ENCODE assay signal across 1 cellular context in the genomic region with DNA sequence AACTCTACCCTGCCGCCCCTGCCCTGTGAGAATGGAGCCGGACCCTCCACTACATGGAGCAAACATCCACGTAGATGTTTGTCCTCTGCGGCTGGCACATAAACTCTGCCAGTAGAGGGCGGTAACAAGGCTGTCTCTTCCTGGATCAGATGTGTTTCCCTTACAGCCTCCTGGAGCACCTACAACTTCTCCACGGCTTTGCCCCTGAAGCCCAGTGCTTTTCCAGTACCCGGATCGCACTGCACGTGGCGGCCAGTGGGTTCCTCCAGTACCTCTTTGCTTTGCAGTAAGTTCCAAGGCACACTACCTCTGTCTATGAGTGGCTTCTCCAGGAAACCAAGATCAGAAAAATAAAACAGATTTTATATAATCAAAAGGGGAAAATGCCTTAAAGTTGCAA.
TF ChIP-seq lines count a peak whose summit lies in the region.

No MANE protein-coding gene starts in this region.

TF ChIP-seq in WTC11, 78 proteins besides CTCF, POLR2A, EP300 and RAD21 (continued from another document):
- TF ChIP-seq, protein P1, sequence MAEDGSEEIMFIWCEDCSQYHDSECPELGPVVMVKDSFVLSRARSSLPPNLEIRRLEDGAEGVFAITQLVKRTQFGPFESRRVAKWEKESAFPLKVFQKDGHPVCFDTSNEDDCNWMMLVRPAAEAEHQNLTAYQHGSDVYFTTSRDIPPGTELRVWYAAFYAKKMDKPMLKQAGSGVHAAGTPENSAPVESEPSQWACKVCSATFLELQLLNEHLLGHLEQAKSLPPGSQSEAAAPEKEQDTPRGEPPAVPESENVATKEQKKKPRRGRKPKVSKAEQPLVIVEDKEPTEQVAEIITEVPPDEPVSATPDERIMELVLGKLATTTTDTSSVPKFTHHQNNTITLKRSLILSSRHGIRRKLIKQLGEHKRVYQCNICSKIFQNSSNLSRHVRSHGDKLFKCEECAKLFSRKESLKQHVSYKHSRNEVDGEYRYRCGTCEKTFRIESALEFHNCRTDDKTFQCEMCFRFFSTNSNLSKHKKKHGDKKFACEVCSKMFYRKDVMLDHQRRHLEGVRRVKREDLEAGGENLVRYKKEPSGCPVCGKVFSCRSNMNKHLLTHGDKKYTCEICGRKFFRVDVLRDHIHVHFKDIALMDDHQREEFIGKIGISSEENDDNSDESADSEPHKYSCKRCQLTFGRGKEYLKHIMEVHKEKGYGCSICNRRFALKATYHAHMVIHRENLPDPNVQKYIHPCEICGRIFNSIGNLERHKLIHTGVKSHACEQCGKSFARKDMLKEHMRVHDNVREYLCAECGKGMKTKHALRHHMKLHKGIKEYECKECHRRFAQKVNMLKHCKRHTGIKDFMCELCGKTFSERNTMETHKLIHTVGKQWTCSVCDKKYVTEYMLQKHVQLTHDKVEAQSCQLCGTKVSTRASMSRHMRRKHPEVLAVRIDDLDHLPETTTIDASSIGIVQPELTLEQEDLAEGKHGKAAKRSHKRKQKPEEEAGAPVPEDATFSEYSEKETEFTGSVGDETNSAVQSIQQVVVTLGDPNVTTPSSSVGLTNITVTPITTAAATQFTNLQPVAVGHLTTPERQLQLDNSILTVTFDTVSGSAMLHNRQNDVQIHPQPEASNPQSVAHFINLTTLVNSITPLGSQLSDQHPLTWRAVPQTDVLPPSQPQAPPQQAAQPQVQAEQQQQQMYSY (CRISPR knock-in tag; IDR thresholded peaks at IDR 0.05): no peak
- TF ChIP-seq SMAD3 (CRISPR knock-in tag; IDR thresholded peaks at IDR 0.05; ENCODE audit: borderline replicate concordance): no peak
- TF ChIP-seq, protein P2, sequence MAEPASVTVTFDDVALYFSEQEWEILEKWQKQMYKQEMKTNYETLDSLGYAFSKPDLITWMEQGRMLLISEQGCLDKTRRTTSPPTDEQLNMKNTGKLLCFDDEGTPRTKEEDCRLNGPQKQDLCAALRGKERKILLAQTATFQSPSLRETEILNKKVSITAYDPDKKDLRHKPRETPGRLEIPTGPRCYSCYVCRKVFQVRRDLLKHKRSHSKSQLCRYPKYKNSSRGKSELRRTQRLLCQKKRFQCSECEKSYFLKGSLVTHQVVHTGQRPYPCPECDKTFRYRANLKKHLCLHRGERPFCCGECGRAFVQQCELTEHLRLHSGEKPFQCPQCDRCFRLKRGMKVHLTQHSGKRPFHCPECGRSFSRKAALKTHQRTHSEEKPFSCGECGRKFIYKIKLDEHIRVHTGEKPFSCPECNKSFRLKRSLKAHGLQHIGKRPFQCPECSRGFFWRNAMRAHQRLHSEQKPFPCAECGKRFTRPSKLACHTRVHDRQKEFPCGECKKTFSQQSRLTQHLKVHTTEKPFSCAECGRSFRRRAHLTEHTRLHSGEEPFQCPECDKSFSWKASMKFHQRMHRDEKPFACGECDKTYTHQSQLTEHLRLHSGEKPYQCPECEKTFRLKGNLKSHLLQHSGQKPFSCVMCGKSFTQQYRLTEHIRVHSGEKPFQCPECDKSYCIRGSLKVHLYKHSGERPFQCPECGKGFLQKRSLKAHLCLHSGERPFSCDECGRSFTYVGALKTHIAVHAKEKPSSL (CRISPR knock-in tag; conservative IDR thresholded peaks at IDR 0.05): no peak
- TF ChIP-seq, protein P3, sequence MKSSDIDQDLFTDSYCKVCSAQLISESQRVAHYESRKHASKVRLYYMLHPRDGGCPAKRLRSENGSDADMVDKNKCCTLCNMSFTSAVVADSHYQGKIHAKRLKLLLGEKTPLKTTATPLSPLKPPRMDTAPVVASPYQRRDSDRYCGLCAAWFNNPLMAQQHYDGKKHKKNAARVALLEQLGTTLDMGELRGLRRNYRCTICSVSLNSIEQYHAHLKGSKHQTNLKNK (CRISPR knock-in tag; IDR thresholded peaks at IDR 0.05): no peak
- no peak for TF ChIP-seq ZNF138 (CRISPR knock-in tag; conservative IDR thresholded peaks at IDR 0.05)
- TF ChIP-seq SP1 (CRISPR knock-in tag; conservative IDR thresholded peaks at IDR 0.05): no peak
- TF ChIP-seq ZNF232 (CRISPR knock-in tag; IDR thresholded peaks at IDR 0.05): no peak
- TF ChIP-seq, protein P4, sequence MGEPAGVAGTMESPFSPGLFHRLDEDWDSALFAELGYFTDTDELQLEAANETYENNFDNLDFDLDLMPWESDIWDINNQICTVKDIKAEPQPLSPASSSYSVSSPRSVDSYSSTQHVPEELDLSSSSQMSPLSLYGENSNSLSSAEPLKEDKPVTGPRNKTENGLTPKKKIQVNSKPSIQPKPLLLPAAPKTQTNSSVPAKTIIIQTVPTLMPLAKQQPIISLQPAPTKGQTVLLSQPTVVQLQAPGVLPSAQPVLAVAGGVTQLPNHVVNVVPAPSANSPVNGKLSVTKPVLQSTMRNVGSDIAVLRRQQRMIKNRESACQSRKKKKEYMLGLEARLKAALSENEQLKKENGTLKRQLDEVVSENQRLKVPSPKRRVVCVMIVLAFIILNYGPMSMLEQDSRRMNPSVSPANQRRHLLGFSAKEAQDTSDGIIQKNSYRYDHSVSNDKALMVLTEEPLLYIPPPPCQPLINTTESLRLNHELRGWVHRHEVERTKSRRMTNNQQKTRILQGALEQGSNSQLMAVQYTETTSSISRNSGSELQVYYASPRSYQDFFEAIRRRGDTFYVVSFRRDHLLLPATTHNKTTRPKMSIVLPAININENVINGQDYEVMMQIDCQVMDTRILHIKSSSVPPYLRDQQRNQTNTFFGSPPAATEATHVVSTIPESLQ (CRISPR knock-in tag; IDR thresholded peaks at IDR 0.05): no peak
- TF ChIP-seq, protein P5, sequence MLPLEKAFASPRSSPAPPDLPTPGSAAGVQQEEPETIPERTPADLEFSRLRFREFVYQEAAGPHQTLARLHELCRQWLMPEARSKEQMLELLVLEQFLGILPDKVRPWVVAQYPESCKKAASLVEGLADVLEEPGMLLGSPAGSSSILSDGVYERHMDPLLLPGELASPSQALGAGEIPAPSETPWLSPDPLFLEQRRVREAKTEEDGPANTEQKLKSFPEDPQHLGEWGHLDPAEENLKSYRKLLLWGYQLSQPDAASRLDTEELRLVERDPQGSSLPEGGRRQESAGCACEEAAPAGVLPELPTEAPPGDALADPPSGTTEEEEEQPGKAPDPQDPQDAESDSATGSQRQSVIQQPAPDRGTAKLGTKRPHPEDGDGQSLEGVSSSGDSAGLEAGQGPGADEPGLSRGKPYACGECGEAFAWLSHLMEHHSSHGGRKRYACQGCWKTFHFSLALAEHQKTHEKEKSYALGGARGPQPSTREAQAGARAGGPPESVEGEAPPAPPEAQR (CRISPR knock-in tag; IDR thresholded peaks at IDR 0.05): no peak
- TF ChIP-seq JUN (CRISPR knock-in tag; IDR thresholded peaks at IDR 0.05): no peak
